ENCODE assay signal across 19 cellular contexts in the genomic region with DNA sequence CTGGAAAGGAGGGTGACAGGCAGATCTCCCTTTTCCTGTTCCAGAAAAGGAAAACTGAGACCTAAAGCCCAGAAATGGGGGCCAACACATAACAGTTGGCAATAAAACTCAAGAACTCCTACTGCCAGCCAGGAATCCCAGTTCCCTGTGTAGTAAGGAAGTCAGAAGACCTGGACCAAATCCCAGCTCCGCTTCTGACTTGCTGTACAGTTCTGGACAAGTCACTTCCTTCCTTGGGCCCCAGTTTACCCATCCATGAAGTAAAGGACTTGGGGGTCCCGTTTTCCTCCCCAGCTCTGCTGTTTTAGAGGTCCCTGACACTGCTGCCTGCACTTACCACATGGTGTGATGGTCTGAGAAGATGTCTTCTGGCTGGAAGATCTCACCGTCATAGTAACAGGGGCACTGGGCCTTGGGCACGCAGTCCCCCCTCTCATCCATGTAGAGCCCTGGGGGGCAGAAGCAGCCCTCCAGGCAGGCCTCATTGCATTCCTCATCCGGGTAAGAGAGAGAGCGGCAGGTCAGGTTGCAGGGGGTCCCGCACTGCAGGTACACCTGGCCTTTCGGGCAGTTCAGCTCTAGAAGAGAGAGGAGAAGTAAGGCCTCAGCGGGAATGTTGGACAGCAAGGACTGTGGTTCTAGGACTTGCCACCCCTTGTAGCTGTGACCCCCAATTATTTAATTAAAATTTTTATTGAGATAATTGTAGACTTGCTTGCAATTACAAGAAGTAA.
A peak's percentile ranks its signal among the peaks of the same experiment; 100 is the strongest.
DNase-seq lines count a peak whose midpoint lies in the region; ATAC-seq, FAIRE-seq and TF ChIP-seq lines count a peak whose summit lies in the region.
"Had no signal": no experiment of that assay in that cellular context is flagged by ENCODE, and none has a peak within 500 bp of the region (broad histone marks: within the 10 kb centered on the region; RNA-seq: fewer than 3 reads in every experiment).

No MANE protein-coding gene starts in this region.

- no peak for TF ChIP-seq POLR2A in spleen (IDR thresholded peaks at IDR 0.05)

- H3K4me3 ChIP-seq in neuronal stem cell (ENCODE audit: low read length in 2 of 2) (no peak overlapping the region), spleen (no peak overlapping the region)
- H3K4me3 ChIP-seq: BLaER1 treated with 17β-estradiol and CSF1 and Interleukin-3, amounts not matched to agents 10 nM and 100 nM; GM23248; HAP-1; K562 had no signal

- H3K9me3 ChIP-seq in neuronal stem cell (replicated peaks in 1 of 2; ENCODE audit: control insufficient read depth in 2 of 2, insufficient read depth in 1 of 2, low read depth in 1 of 2, low read length in 2 of 2), result peaks cover 0 to 14% of the 10 kb centered on the region in 2 donors
- no peaks in the 10 kb centered on the region for H3K9me3 ChIP-seq in spleen
- H3K9me3 ChIP-seq: HAP-1 had no signal

- intact Hi-C loops in spleen (cut with DNase I; ENCODE audit: low total_unique reads), result no loop called here

- no peak overlapping the region for H3K23ac ChIP-seq in neuronal stem cell (ENCODE audit: low read depth, low read length, poor library complexity)

- H4K91ac ChIP-seq in neuronal stem cell (ENCODE audit: low read depth, low read length, poor library complexity), result no peak overlapping the region

- H3K36me3 ChIP-seq in neuronal stem cell (replicated peaks in 1 of 2; ENCODE audit: control insufficient read depth in 2 of 2, insufficient read depth in 2 of 2, low read length in 2 of 2) (peaks cover 0 to 1% of the 10 kb centered on the region in 2 donors), spleen (peaks cover 0 to 23% (median 2%) of the 10 kb centered on the region in 6 donors)
- H3K36me3 ChIP-seq: BLaER1 treated with 17β-estradiol and CSF1 and Interleukin-3, amounts not matched to agents 10 nM and 100 nM; HAP-1 had no signal

- H4K8ac ChIP-seq in neuronal stem cell (ENCODE audit: low read depth, low read length), result no peak overlapping the region

- no peak overlapping the region for H3K4me2 ChIP-seq in neuronal stem cell (ENCODE audit: insufficient read depth, low read length, poor library complexity, severe bottlenecking)

- H3K79me1 ChIP-seq in neuronal stem cell (ENCODE audit: low read depth, low read length), result no peaks in the 10 kb centered on the region

- CTCF ChIA-PET in T-cell (lab: Charles Lee), result interaction anchor here in 1 of 2 donors (1.0 kb wide), 1 partner anchor 224 kb away, joined by 3 read pairs; no protein-coding TSS in a partner anchor

- ATAC-seq in T-cell (replicated peaks in 1 of 4), result no peak
- ATAC-seq: CD8-positive, alpha-beta T cell; K562 had no signal

- H3K4me3 Mint-ChIP-seq in chondrocyte (ENCODE audit: unreplicated experiment), result no peak overlapping the region
- no peak overlapping the region for H3K4me3 Mint-ChIP-seq in T-cell
- H3K4me3 Mint-ChIP-seq: CD8-positive, alpha-beta T cell had no signal

- no peak overlapping the region for H3K9ac ChIP-seq in neuronal stem cell (ENCODE audit: low read depth, low read length, poor library complexity)
- H3K9ac ChIP-seq: BLaER1 treated with 17β-estradiol and CSF1 and Interleukin-3, amounts not matched to agents 10 nM and 100 nM; GM23248 had no signal

- TF ChIP-seq CTCF in chondrocyte (IDR thresholded peaks at IDR 0.05) (no peak), spleen (IDR thresholded peaks at IDR 0.05 in 8 of 11, conservative IDR thresholded peaks at IDR 0.05 in 3 of 11) (no peak), D721Med (IDR thresholded peaks at IDR 0.05; ENCODE audit: insufficient read depth, missing control alignments) (no peak)

- no peak overlapping the region for H3K14ac ChIP-seq in neuronal stem cell (ENCODE audit: low read length)

- H2BK12ac ChIP-seq in neuronal stem cell (ENCODE audit: low read length), result peak overlapping the region; percentile 66

- WGBS in neuronal stem cell (ENCODE audit: extremely low coverage in 2 of 2, insufficient read length in 2 of 2, insufficient replicate concordance in 1 of 2), 2 donors, result no CpG with 5 or more reads among the region's 9 CpGs
- 91 to 94% (median 92%) methylated on average over 8 to 9 of the region's 9 CpGs for WGBS in spleen, 5 donors

- peak overlapping the region; percentile 22 for H3K27ac Mint-ChIP-seq in chondrocyte (ENCODE audit: unreplicated experiment)
- H3K27ac Mint-ChIP-seq in T-cell, result no peak overlapping the region
- H3K27ac Mint-ChIP-seq: CD8-positive, alpha-beta T cell had no signal

- H3K9me3 Mint-ChIP-seq in chondrocyte (ENCODE audit: low read depth) (no peaks in the 10 kb centered on the region), T-cell (no peaks in the 10 kb centered on the region)
- H3K9me3 Mint-ChIP-seq: CD8-positive, alpha-beta T cell had no signal

- POLR2A ChIA-PET in T-cell (lab: Charles Lee), result no interaction called here

- FAIRE-seq in D721Med (lab: Jason Lieb, UNC), result no peak
- FAIRE-seq: A204.1, GM12892, GM18507, K562 had no signal

- no peak overlapping the region for H3K27ac ChIP-seq in neuronal stem cell (replicated peaks; ENCODE audit: low read length)
- H3K27ac ChIP-seq in spleen, result peak overlapping the region in 1 of 8 donors; percentile 35
- H3K27ac ChIP-seq: BLaER1 treated with 17β-estradiol and CSF1 and Interleukin-3, amounts not matched to agents 10 nM and 100 nM; GM23248 had no signal

- H3K27me3 Mint-ChIP-seq in chondrocyte (ENCODE audit: low read depth) (no peaks in the 10 kb centered on the region), T-cell (peaks cover 7 to 20% of the 10 kb centered on the region in 2 donors)

- H3K27me3 ChIP-seq in neuronal stem cell (ENCODE audit: control insufficient read depth in 3 of 3, insufficient read depth in 3 of 3, low read depth in 1 of 3, low read length in 3 of 3), result peaks cover 0 to 9% (median 0%) of the 10 kb centered on the region in 3 experiments
- peaks cover 0 to 16% (median 8%) of the 10 kb centered on the region in 7 donors for H3K27me3 ChIP-seq in spleen (replicated peaks in 1 of 7)

- peak overlapping the region; percentile 64 for H2AK5ac ChIP-seq in neuronal stem cell (ENCODE audit: low read depth, low read length)

- H2BK5ac ChIP-seq in neuronal stem cell (ENCODE audit: low read length), result no peak overlapping the region

- DNase-seq in EH (ENCODE audit: low read depth), result peak; percentile 16
- DNase-seq in chondrocyte (ENCODE audit: low spot score), result peak; percentile 51
- no peak for DNase-seq in neuronal stem cell (ENCODE audit: low spot score)
- DNase-seq in spleen, result peak; percentile 28
- no peak for DNase-seq in T-cell
- DNase-seq in D721Med (ENCODE audit: insufficient read length, low spot score), result no peak
- DNase-seq in HT-29 (ENCODE audit: low spot score), result no peak
- DNase-seq: AML-193; Calu3; CD8-positive, alpha-beta T cell; DMS 273 treated with DMSO at 0.1 percent for 48 hours; GDM1 had no signal

- H3K4me1 ChIP-seq in neuronal stem cell (ENCODE audit: control insufficient read depth in 2 of 2, insufficient read depth in 1 of 2, low read depth in 1 of 2, low read length in 2 of 2) (peaks cover 5% of the 10 kb centered on the region in 2 donors), spleen (peaks cover 0 to 29% (median 7%) of the 10 kb centered on the region in 6 donors)
- H3K4me1 ChIP-seq: HAP-1 had no signal

- H2BK15ac ChIP-seq in neuronal stem cell (ENCODE audit: low read length), result peak overlapping the region; percentile 63

- H2AFZ ChIP-seq in neuronal stem cell (ENCODE audit: low read length), result no peak overlapping the region
- H2AFZ ChIP-seq: GM23248 had no signal

- H3K36me3 Mint-ChIP-seq in chondrocyte (ENCODE audit: low read depth) (no peaks in the 10 kb centered on the region), T-cell (no peaks in the 10 kb centered on the region)
- H3K36me3 Mint-ChIP-seq: CD8-positive, alpha-beta T cell had no signal

- H3K4me1 Mint-ChIP-seq in chondrocyte (ENCODE audit: low read depth), result peaks cover 55% of the 10 kb centered on the region
- peaks cover 0 to 6% (median 0%) of the 10 kb centered on the region in 3 donors for H3K4me1 Mint-ChIP-seq in T-cell

- no peak overlapping the region for H3K4ac ChIP-seq in neuronal stem cell (ENCODE audit: low read length)

- peak overlapping the region; percentile 54 for H3K18ac ChIP-seq in neuronal stem cell (ENCODE audit: low read length)

- H2BK120ac ChIP-seq in neuronal stem cell (ENCODE audit: low read depth, low read length), result no peak overlapping the region

Comparison
In these comparisons a context has a peak if more than half of its experiments do, and no peak if none do; other contexts are left out.
1. DNase-seq: peak in EH (single experiment), chondrocyte (single experiment) and spleen (single experiment); none in neuronal stem cell (single experiment), T-cell (0 of 34), D721Med (single experiment) and HT-29 (single experiment).